In genomic region chr6:34785375-34785774, GRCh38 we compare ENCODE assay signal across 7 cellular contexts. TPM values are rescaled to one million over a fixed set of nuclear protein-coding genes. Genes with fewer than 3 reads are reported as not detected.
DNase-seq lines count a peak whose midpoint lies in the region; ATAC-seq, FAIRE-seq and TF ChIP-seq lines count a peak whose summit lies in the region.
"Not testable (repeated sequence)": the region's sequence is repeated elsewhere in the genome, so short reads cannot be mapped to it uniquely, and the experiment has no call there.

No MANE protein-coding gene starts in this region.

- not testable (repeated sequence) for H3K4me2 ChIP-seq in astrocyte (ENCODE audit: low read length); HepG2 (ENCODE audit: low read depth, low read length)

- not testable (repeated sequence) for H3K4me1 ChIP-seq in astrocyte (ENCODE audit: insufficient read depth, low read length)
- H3K4me1 ChIP-seq in HepG2 (ENCODE audit: insufficient read depth, low read length): peaks cover 13% of the 10 kb centered on the region

- not testable (repeated sequence) for TF ChIP-seq CTCF in astrocyte (IDR thresholded peaks at IDR 0.05; ENCODE audit: insufficient read depth, low read depth, low read length); bronchial epithelial cell (IDR thresholded peaks at IDR 0.05; ENCODE audit: insufficient read depth, low read length, severe bottlenecking); fibroblast of mammary gland (conservative IDR thresholded peaks at IDR 0.05; ENCODE audit: control insufficient read depth, insufficient read depth, low read depth, low read length); HepG2 (CRISPR knock-in tag; IDR thresholded peaks at IDR 0.05)

- in situ Hi-C loops in HepG2 (cut with HindIII; ENCODE audit: extremely low pct_ligation_motif_present, low pct_unique_long_range_greater_than_20kb): not testable (repeated sequence)

- not testable (repeated sequence) for H3K4me3 Mint-ChIP-seq in astrocyte (ENCODE audit: unreplicated experiment)

- not testable (repeated sequence) for TF ChIP-seq RAD21 in HepG2 (CRISPR knock-in tag; IDR thresholded peaks at IDR 0.05)

- not testable (repeated sequence) for H4K20me1 ChIP-seq in astrocyte (ENCODE audit: insufficient read depth, low read length); HepG2 (ENCODE audit: insufficient read depth, low read length)

- not testable (repeated sequence) for ATAC-seq in HepG2

- FAIRE-seq in astrocyte (lab: Jason Lieb, UNC); bronchial epithelial cell (lab: Jason Lieb, UNC); HepG2 (lab: Jason Lieb, UNC): not testable (repeated sequence)

- BruUV-seq in HepG2 (replicated peaks; lab: Mats Ljungman, UMichigan): not testable (repeated sequence)

- not testable (repeated sequence) for H3K79me2 ChIP-seq in astrocyte (ENCODE audit: insufficient read depth, low read length); HepG2 (ENCODE audit: insufficient read depth, low read length)

- DNase-seq in Daoy (ENCODE audit: low read depth) (peak; percentile 17), HCEC 1CT (peak; percentile 6), M059J (ENCODE audit: low read depth) (peak; percentile 29), astrocyte (ENCODE audit: low read depth) (peak; percentile 16), bronchial epithelial cell (ENCODE audit: low read depth) (peak; percentile 47), fibroblast of mammary gland (ENCODE audit: low read depth) (peak; percentile 11)
- DNase-seq in HepG2 (ENCODE audit: low spot score): not testable (repeated sequence)

- H3K36me3 ChIP-seq in astrocyte (ENCODE audit: insufficient read depth, low read length); bronchial epithelial cell (ENCODE audit: control insufficient read depth, insufficient read depth, low read length); HepG2 (replicated peaks in 1 of 2; ENCODE audit: control insufficient read depth in 1 of 2, insufficient read depth in 2 of 2, low read length in 2 of 2): not testable (repeated sequence)

- not testable (repeated sequence) for H3K36me3 Mint-ChIP-seq in astrocyte (ENCODE audit: low read depth, unreplicated experiment)

- H3K27me3 ChIP-seq in astrocyte (ENCODE audit: insufficient read depth, low read length); bronchial epithelial cell (ENCODE audit: control insufficient read depth, insufficient read depth, low read length); HepG2 (ENCODE audit: control insufficient read depth in 1 of 2, insufficient read depth in 2 of 2, low read length in 2 of 2): not testable (repeated sequence)

- CTCF ChIA-PET in HepG2 (lab: Yijun Ruan, JAX; ENCODE audit: low intra/inter-chr PET ratio, low total read pairs): not testable (repeated sequence)

- H3K27ac ChIP-seq in astrocyte (ENCODE audit: low read depth, low read length); HepG2 (ENCODE audit: extremely low read length, insufficient read depth, low read length): not testable (repeated sequence)

- H3K9me3 Mint-ChIP-seq in astrocyte (ENCODE audit: unreplicated experiment): not testable (repeated sequence)

- H3K9ac ChIP-seq in astrocyte (ENCODE audit: low read length); HepG2 (ENCODE audit: insufficient read depth, low read depth, low read length): not testable (repeated sequence)

- intact Hi-C loops in HepG2 (cut with micrococcal nuclease; ENCODE audit: unreplicated experiment): not testable (repeated sequence)

- not testable (repeated sequence) for H3K4me3 ChIP-seq in astrocyte (ENCODE audit: insufficient read depth, low read depth, low read length); bronchial epithelial cell (ENCODE audit: low read depth, low read length); fibroblast of mammary gland (ENCODE audit: control insufficient read depth, low read depth, low read length); HepG2 (replicated peaks in 1 of 3; ENCODE audit: insufficient read depth in 1 of 3, low read depth in 2 of 3, low read length in 3 of 3)

- not testable (repeated sequence) for H3K27ac Mint-ChIP-seq in astrocyte (ENCODE audit: unreplicated experiment)

- H2AFZ ChIP-seq in astrocyte (ENCODE audit: low read depth, low read length); HepG2 (ENCODE audit: low read length): not testable (repeated sequence)

- H3K9me3 ChIP-seq in astrocyte (ENCODE audit: insufficient read depth, low read depth, low read length); HepG2 (ENCODE audit: low read length): not testable (repeated sequence)

- 87% methylated on average over 9 of the region's 9 CpGs for WGBS in HepG2 (ENCODE audit: low lambda C conversion rate)

- not testable (repeated sequence) for H3K4me1 Mint-ChIP-seq in astrocyte (ENCODE audit: low read depth, unreplicated experiment)

- not testable (repeated sequence) for TF ChIP-seq POLR2A in HepG2 (IDR thresholded peaks at IDR 0.05; ENCODE audit: insufficient read depth in 1 of 2, low read depth in 2 of 2, low read length in 2 of 2)

- not testable (repeated sequence) for TF ChIP-seq EP300 in HepG2 (IDR thresholded peaks at IDR 0.05; ENCODE audit: low read depth in 2 of 2, low read length in 2 of 2); HepG2 (CRISPR knock-in tag; IDR thresholded peaks at IDR 0.05; ENCODE audit: borderline replicate concordance)

- H3K27me3 Mint-ChIP-seq in astrocyte (ENCODE audit: low read depth, unreplicated experiment): not testable (repeated sequence)

- POLR2A ChIA-PET in HepG2 (lab: Yijun Ruan, JAX): not testable (repeated sequence)

TF ChIP-seq in HepG2, 621 proteins besides CTCF, POLR2A, EP300 and RAD21 (continues in another document):
- TF ChIP-seq HNRNPK (IDR thresholded peaks at IDR 0.05; ENCODE audit: low read depth, low read length, poor library complexity, severe bottlenecking): peak; percentile 87

RNA-seq across cellular contexts. Expression of gene BLTP3A, which starts 6.5 kb away (rescaled TPM):
- 6.2 and 7.1 TPM in 2 replicates for total RNA-seq in Daoy (2014; rRNA removed; shearing (Covaris generic))
- 5.9 and 9.3 TPM in 2 replicates for total RNA-seq in M059J (2014; rRNA removed; shearing (Covaris generic))
- total RNA-seq in astrocyte (25.0 and 25.1 TPM in 2 replicates), bronchial epithelial cell (7.8 and 8.2 TPM in 2 replicates), HepG2 (2016; rRNA removed; fragmentation: Illumina TruSeq; extraction: Trizol) (24.0 and 39.3 TPM in 2 replicates)
- total RNA-seq in HepG2 (2016; cell fraction: cytosol; rRNA removed; fragmentation: Illumina TruSeq; extraction: Trizol; ENCODE audit: low read depth): 3.3 and 3.4 TPM in 2 replicates
- 23.0 and 35.8 TPM in 2 replicates for total RNA-seq in HepG2 (2016; cell fraction: insoluble cytoplasmic fraction; rRNA removed; fragmentation: Illumina TruSeq; extraction: Trizol)
- total RNA-seq in HepG2 (2016; cell fraction: membrane; rRNA removed; fragmentation: Illumina TruSeq; extraction: Trizol): 12.6 and 13.4 TPM in 2 replicates
- 23.1 and 25.2 TPM in 2 replicates for total RNA-seq in HepG2 (2016; cell fraction: nucleus; rRNA removed; fragmentation: Illumina TruSeq; extraction: Trizol)
- 21.3 and 22.1 TPM in 2 replicates for polyA plus RNA-seq in HepG2 (2011; rRNA removed)
- 15.5 and 17.2 TPM in 2 replicates for polyA plus RNA-seq in HepG2 (2011; cell fraction: cytosol; rRNA removed)
- polyA plus RNA-seq in HepG2 (2011; cell fraction: nucleus; rRNA removed): 16.7 and 19.3 TPM in 2 replicates
- polyA plus RNA-seq in HepG2 (2012): 19.5 and 21.0 TPM in 2 replicates
- 1.2 and 1.3 TPM in 2 replicates for polyA plus RNA-seq in HepG2 (2016; cell fraction: cytosol; fragmentation: Illumina TruSeq; extraction: Trizol; ENCODE audit: low read depth)
- 21.1 and 22.6 TPM in 2 replicates for polyA plus RNA-seq in HepG2 (2016; cell fraction: insoluble cytoplasmic fraction; fragmentation: Illumina TruSeq; extraction: Trizol; ENCODE audit: low read depth)
- 3.2 and 3.9 TPM in 2 replicates for polyA plus RNA-seq in HepG2 (2016; cell fraction: membrane; fragmentation: Illumina TruSeq; extraction: Trizol; ENCODE audit: low read depth)
- polyA plus RNA-seq in HepG2 (2016; cell fraction: nucleus; fragmentation: Illumina TruSeq; extraction: Trizol; ENCODE audit: insufficient read depth, low read depth): 21.8 and 24.2 TPM in 2 replicates
- polyA minus RNA-seq in HepG2 (2011; rRNA and poly(A)+ RNA removed; ENCODE audit: low replicate concordance): 55.6 and 84.9 TPM in 2 replicates
- polyA minus RNA-seq in HepG2 (2011; cell fraction: cytosol; rRNA and poly(A)+ RNA removed): 37.8 and 45.9 TPM in 2 replicates
- 30.8 and 44.8 TPM in 2 replicates for polyA minus RNA-seq in HepG2 (2011; cell fraction: nucleus; rRNA and poly(A)+ RNA removed)

RNA-seq across cellular contexts. Expression of gene SNRPC, which starts 28.1 kb away (rescaled TPM):
- 210 and 222 TPM in 2 replicates for total RNA-seq in Daoy (2014; rRNA removed; shearing (Covaris generic))
- total RNA-seq in M059J (2014; rRNA removed; shearing (Covaris generic)): 304 and 338 TPM in 2 replicates
- total RNA-seq in astrocyte (113 and 123 TPM in 2 replicates), bronchial epithelial cell (46.6 and 62.6 TPM in 2 replicates), HepG2 (2016; rRNA removed; fragmentation: Illumina TruSeq; extraction: Trizol) (291 and 370 TPM in 2 replicates)
- total RNA-seq in HepG2 (2016; cell fraction: cytosol; rRNA removed; fragmentation: Illumina TruSeq; extraction: Trizol; ENCODE audit: low read depth): 161 and 169 TPM in 2 replicates
- total RNA-seq in HepG2 (2016; cell fraction: insoluble cytoplasmic fraction; rRNA removed; fragmentation: Illumina TruSeq; extraction: Trizol): 295 and 368 TPM in 2 replicates
- 135 and 139 TPM in 2 replicates for total RNA-seq in HepG2 (2016; cell fraction: membrane; rRNA removed; fragmentation: Illumina TruSeq; extraction: Trizol)
- 91.8 and 101 TPM in 2 replicates for total RNA-seq in HepG2 (2016; cell fraction: nucleus; rRNA removed; fragmentation: Illumina TruSeq; extraction: Trizol)
- polyA plus RNA-seq in HepG2 (2011; rRNA removed): 212 and 226 TPM in 2 replicates
- 294 and 326 TPM in 2 replicates for polyA plus RNA-seq in HepG2 (2011; cell fraction: cytosol; rRNA removed)
- 83.3 and 97.3 TPM in 2 replicates for polyA plus RNA-seq in HepG2 (2011; cell fraction: nucleus; rRNA removed)
- 181 and 228 TPM in 2 replicates for polyA plus RNA-seq in HepG2 (2012)
- 220 TPM in 2 replicates for polyA plus RNA-seq in HepG2 (2016; cell fraction: cytosol; fragmentation: Illumina TruSeq; extraction: Trizol; ENCODE audit: low read depth)
- 479 and 482 TPM in 2 replicates for polyA plus RNA-seq in HepG2 (2016; cell fraction: insoluble cytoplasmic fraction; fragmentation: Illumina TruSeq; extraction: Trizol; ENCODE audit: low read depth)
- 152 TPM in 2 replicates for polyA plus RNA-seq in HepG2 (2016; cell fraction: membrane; fragmentation: Illumina TruSeq; extraction: Trizol; ENCODE audit: low read depth)
- 204 and 206 TPM in 2 replicates for polyA plus RNA-seq in HepG2 (2016; cell fraction: nucleus; fragmentation: Illumina TruSeq; extraction: Trizol; ENCODE audit: insufficient read depth, low read depth)
- polyA minus RNA-seq in HepG2 (2011; rRNA and poly(A)+ RNA removed; ENCODE audit: low replicate concordance): 113 and 123 TPM in 2 replicates
- polyA minus RNA-seq in HepG2 (2011; cell fraction: cytosol; rRNA and poly(A)+ RNA removed): 55.6 and 55.7 TPM in 2 replicates
- 29.7 and 31.5 TPM in 2 replicates for polyA minus RNA-seq in HepG2 (2011; cell fraction: nucleus; rRNA and poly(A)+ RNA removed)
